ENCODE assay signal across 9 cellular contexts in the genomic region with DNA sequence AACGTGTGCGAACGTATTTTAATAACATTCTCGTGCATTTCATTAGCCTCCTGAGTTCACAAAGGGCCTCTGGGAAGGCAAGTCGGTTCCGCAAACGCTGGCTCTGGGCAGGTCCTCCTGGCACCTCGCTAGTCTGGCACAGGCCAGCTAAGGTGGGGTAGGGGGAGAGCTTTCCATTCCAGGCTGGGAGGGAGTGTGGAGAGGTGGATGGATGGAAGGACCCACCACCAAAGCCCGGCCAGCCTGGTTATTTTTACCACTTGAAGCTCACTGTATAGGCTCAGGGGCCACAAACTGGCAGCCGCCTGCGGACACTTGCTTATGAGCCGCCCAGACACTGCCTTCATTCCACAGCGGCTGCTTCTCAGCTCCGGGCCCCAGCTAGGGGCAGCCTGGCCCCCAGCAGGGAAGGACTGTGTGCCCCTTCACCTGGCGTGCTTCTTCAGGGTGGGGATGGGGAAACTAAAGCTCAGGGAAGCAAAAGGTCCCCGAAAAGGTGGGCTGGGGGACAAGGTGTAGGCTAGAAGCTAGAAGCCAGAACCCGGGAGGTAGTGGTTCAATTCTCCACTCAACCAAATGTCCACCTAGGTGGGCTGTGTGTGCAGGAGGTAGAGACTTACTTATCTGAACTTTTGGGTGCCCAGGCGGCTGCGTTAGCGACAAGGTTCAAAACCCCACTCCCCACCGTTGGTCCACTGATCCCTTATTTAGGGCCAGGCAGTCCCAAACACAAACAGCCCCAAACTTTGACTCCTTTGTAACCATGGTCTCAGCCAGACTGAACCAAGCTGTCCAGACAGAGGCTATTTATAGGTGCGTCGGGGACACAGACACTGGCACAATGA.
A peak's percentile ranks its signal among the peaks of the same experiment; 100 is the strongest.
DNase-seq lines count a peak whose midpoint lies in the region; ATAC-seq lines count a peak whose summit lies in the region.
"Had no signal": no experiment of that assay in that cellular context is flagged by ENCODE, and none has a peak within 500 bp of the region (broad histone marks: within the 10 kb centered on the region; RNA-seq: fewer than 3 reads in every experiment).

No MANE protein-coding gene starts in this region.

- H3K4me1 Mint-ChIP-seq in stimulated activated naive CD8-positive, alpha-beta T cell treated with anti-CD3 and anti-CD28 coated beads, Interleukin-15, Interleukin-2, amounts not matched to agents 100 ng/mL and 50 ng/mL, for 24 hours (ENCODE audit: low read depth) = peaks cover 35% of the 10 kb centered on the region

- peak overlapping the region; percentile 89 for H3K4me3 Mint-ChIP-seq in stimulated activated naive CD8-positive, alpha-beta T cell treated with anti-CD3 and anti-CD28 coated beads, Interleukin-15, Interleukin-2, amounts not matched to agents 100 ng/mL and 50 ng/mL, for 24 hours

- H3K27me3 ChIP-seq in duodenal mucosa (ENCODE audit: control insufficient read depth in 1 of 2, insufficient read depth in 2 of 2, low read length in 2 of 2) = peaks cover 0 to 23% of the 10 kb centered on the region in 2 donors
- H3K27me3 ChIP-seq in muscle layer of duodenum (ENCODE audit: low read depth, low read length) = peaks cover 3% of the 10 kb centered on the region

- peak overlapping the region; percentile 36 to 50 for H3K9ac ChIP-seq in duodenal mucosa (ENCODE audit: low read depth in 1 of 2, low read length in 2 of 2)

- H3K27me3 Mint-ChIP-seq in stimulated activated naive CD8-positive, alpha-beta T cell treated with anti-CD3 and anti-CD28 coated beads, Interleukin-15, Interleukin-2, amounts not matched to agents 100 ng/mL and 50 ng/mL, for 24 hours = peaks cover 8% of the 10 kb centered on the region

- H3K9me3 ChIP-seq in duodenal mucosa (ENCODE audit: control insufficient read depth in 1 of 2, low read length in 2 of 2) (no peaks in the 10 kb centered on the region), muscle layer of duodenum (ENCODE audit: control insufficient read depth in 1 of 2, low read length in 2 of 2) (no peaks in the 10 kb centered on the region)

- no peaks in the 10 kb centered on the region for H3K9me3 Mint-ChIP-seq in stimulated activated naive CD8-positive, alpha-beta T cell treated with anti-CD3 and anti-CD28 coated beads, Interleukin-15, Interleukin-2, amounts not matched to agents 100 ng/mL and 50 ng/mL, for 24 hours

- DNase-seq in stimulated activated naive CD8-positive, alpha-beta T cell treated with anti-CD3 and anti-CD28 coated beads, Interleukin-15, Interleukin-2, amounts not matched to agents 100 U/mL and 50 U/mL, for 24 hours = no peak
- DNase-seq in stimulated activated naive CD4-positive, alpha-beta T cell treated with Interleukin-2 at 50 U/mL for 16 hours (lab: John Stamatoyannopoulos, UW) = no peak
- DNase-seq in CD1c-positive myeloid dendritic cell (ENCODE audit: extremely low spot score) = no peak
- DNase-seq in activated gamma-delta T cell (lab: John Stamatoyannopoulos, UW) = no peak
- DNase-seq: NCI-H2171 treated with DMSO at 0.1 percent for 48 hours had no signal

- ATAC-seq in stimulated activated naive CD8-positive, alpha-beta T cell treated with anti-CD3 and anti-CD28 coated beads, Interleukin-15, Interleukin-2, amounts not matched to agents 100 U/mL and 50 U/mL, for 24 hours = no peak
- ATAC-seq in GM18873 (IDR thresholded peaks at IDR 0.05; ENCODE audit: low FRiP score, unreplicated experiment) = no peak

- H3K4me3 ChIP-seq in duodenal mucosa (ENCODE audit: low read depth in 1 of 2, low read length in 2 of 2) = peak overlapping the region; percentile 67 to 79
- peak overlapping the region; percentile 61 for H3K4me3 ChIP-seq in muscle layer of duodenum (ENCODE audit: low read depth in 1 of 2, low read length in 2 of 2)

- H3K27ac Mint-ChIP-seq in stimulated activated naive CD8-positive, alpha-beta T cell treated with anti-CD3 and anti-CD28 coated beads, Interleukin-15, Interleukin-2, amounts not matched to agents 100 ng/mL and 50 ng/mL, for 24 hours = peak overlapping the region; percentile 83

- H3K27ac ChIP-seq in duodenal mucosa (ENCODE audit: low read depth, low read length) (no peak overlapping the region), muscle layer of duodenum (ENCODE audit: low read length) (peak overlapping the region; percentile 56)

- H3K4me1 ChIP-seq in duodenal mucosa (ENCODE audit: control insufficient read depth in 1 of 2, insufficient read depth in 2 of 2, low read length in 2 of 2) = peaks cover 13 to 28% of the 10 kb centered on the region in 2 donors
- peaks cover 3 to 13% of the 10 kb centered on the region in 2 donors for H3K4me1 ChIP-seq in muscle layer of duodenum (ENCODE audit: control insufficient read depth in 1 of 2, insufficient read depth in 2 of 2, low read length in 2 of 2)

- no peaks in the 10 kb centered on the region for H3K36me3 Mint-ChIP-seq in stimulated activated naive CD8-positive, alpha-beta T cell treated with anti-CD3 and anti-CD28 coated beads, Interleukin-15, Interleukin-2, amounts not matched to agents 100 ng/mL and 50 ng/mL, for 24 hours (ENCODE audit: low read depth)

- no peaks in the 10 kb centered on the region for H3K36me3 ChIP-seq in duodenal mucosa (ENCODE audit: control insufficient read depth in 1 of 2, insufficient read depth in 2 of 2, low read length in 2 of 2)
- no peaks in the 10 kb centered on the region for H3K36me3 ChIP-seq in muscle layer of duodenum (ENCODE audit: control insufficient read depth in 1 of 2, insufficient read depth in 2 of 2, low read length in 2 of 2)
